10 cellular contexts compared by ENCODE assay signal in the genomic region with DNA sequence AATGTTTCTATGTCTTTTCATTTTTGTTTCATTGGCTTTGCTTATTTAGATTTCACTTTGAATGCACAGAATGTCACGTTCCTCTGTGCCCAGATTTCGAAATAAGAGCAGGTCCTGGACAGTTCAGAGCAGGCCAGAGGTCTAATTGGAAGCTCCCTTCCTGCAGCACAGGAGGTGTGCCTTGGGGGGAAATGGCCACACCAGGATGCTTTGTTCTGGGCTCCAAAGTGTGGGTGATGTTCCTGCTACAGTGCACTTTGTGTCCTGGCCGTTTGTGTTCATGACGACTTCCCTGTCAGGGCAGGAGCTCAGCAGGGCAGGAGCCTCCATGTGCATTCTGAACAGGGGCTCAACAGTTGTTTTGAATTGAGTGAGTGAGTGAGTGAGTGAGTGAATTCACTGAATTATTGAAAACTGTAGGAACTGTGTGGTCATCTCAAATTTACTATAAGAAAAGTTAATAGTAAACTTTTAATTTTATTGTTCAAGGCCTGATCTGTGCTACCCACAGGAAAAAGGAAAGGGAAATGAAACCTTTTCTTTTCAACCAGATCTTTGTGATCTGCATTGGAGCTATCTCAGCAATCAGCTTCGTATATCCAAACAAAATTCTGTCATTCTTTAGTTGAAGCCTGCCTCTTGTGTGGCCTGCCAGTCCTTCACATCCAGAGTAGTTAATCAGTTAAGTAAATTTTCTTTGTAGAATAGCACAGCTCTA.
A peak's percentile ranks its signal among the peaks of the same experiment; 100 is the strongest.
DNase-seq lines count a peak whose midpoint lies in the region; ATAC-seq and TF ChIP-seq lines count a peak whose summit lies in the region.
"Had no signal": no experiment of that assay in that cellular context is flagged by ENCODE, and none has a peak within 500 bp of the region (broad histone marks: within the 10 kb centered on the region; RNA-seq: fewer than 3 reads in every experiment).

No MANE protein-coding gene starts in this region.

- intact Hi-C loops in thyroid gland (cut with DNase I), result no loop called here
- intact Hi-C loops in head of caudate nucleus (cut with DNase I), result no loop called here

- peaks cover 66% of the 10 kb centered on the region for H3K4me1 Mint-ChIP-seq in activated T-cell treated with anti-CD3 and anti-CD28 coated beads, Interleukin-2, amount 50 U/mL, for 24 hours (ENCODE audit: low read depth)
- peaks cover 64% of the 10 kb centered on the region for H3K4me1 Mint-ChIP-seq in activated T-cell treated with anti-CD3 and anti-CD28 coated beads, Interleukin-2, amount 50 U/mL, for 4 hours (ENCODE audit: low read depth)
- peaks cover 41 to 42% of the 10 kb centered on the region in 2 donors for H3K4me1 Mint-ChIP-seq in effector memory CD8-positive, alpha-beta T cell (ENCODE audit: low read depth in 2 of 2)

- H3K27me3 Mint-ChIP-seq in activated T-cell treated with anti-CD3 and anti-CD28 coated beads, Interleukin-2, amount 50 U/mL, for 24 hours, result no peaks in the 10 kb centered on the region
- no peaks in the 10 kb centered on the region for H3K27me3 Mint-ChIP-seq in activated T-cell treated with anti-CD3 and anti-CD28 coated beads, Interleukin-2, amount 50 U/mL, for 4 hours (ENCODE audit: low read depth)
- no peaks in the 10 kb centered on the region for H3K27me3 Mint-ChIP-seq in effector memory CD8-positive, alpha-beta T cell

- no peak overlapping the region for H3K4me3 ChIP-seq in thyroid gland (replicated peaks in 1 of 3)
- H3K4me3 ChIP-seq: cardiac muscle cell had no signal

- H3K9me3 Mint-ChIP-seq in activated T-cell treated with anti-CD3 and anti-CD28 coated beads, Interleukin-2, amount 50 U/mL, for 24 hours, result no peaks in the 10 kb centered on the region
- H3K9me3 Mint-ChIP-seq in activated T-cell treated with anti-CD3 and anti-CD28 coated beads, Interleukin-2, amount 50 U/mL, for 4 hours, result no peaks in the 10 kb centered on the region
- H3K9me3 Mint-ChIP-seq in effector memory CD8-positive, alpha-beta T cell, result no peaks in the 10 kb centered on the region

- H3K27ac Mint-ChIP-seq in activated T-cell treated with anti-CD3 and anti-CD28 coated beads, Interleukin-2, amount 50 U/mL, for 24 hours, result peak overlapping the region; percentile 4
- peak overlapping the region; percentile 66 to 75 for H3K27ac Mint-ChIP-seq in effector memory CD8-positive, alpha-beta T cell

- H3K4me1 ChIP-seq in thyroid gland, result peaks cover 9 to 27% of the 10 kb centered on the region in 2 donors

- no peak for TF ChIP-seq POLR2A in thyroid gland (IDR thresholded peaks at IDR 0.05)

- H3K27me3 ChIP-seq in thyroid gland, result no peaks in the 10 kb centered on the region
- H3K27me3 ChIP-seq: cardiac muscle cell had no signal

- no peak for DNase-seq in activated T-cell treated with anti-CD3 and anti-CD28 coated beads, Interleukin-2, amount 50 U/mL, for 24 hours
- no peak for DNase-seq in activated T-cell treated with anti-CD3 and anti-CD28 coated beads, Interleukin-2, amount 50 U/mL, for 4 hours
- no peak for DNase-seq in effector memory CD8-positive, alpha-beta T cell
- DNase-seq in thyroid gland, result peak; percentile 17 to 23
- DNase-seq in NCI-H2196 treated with DMSO at 0.1 percent for 48 hours (lab: John Stamatoyannopoulos, UW; ENCODE audit: unreplicated experiment), result no peak
- DNase-seq in RPMI8226, result no peak
- no peak for DNase-seq in head of caudate nucleus
- DNase-seq: NCI-H2171 had no signal

- H3K36me3 ChIP-seq in thyroid gland, result no peaks in the 10 kb centered on the region
- H3K36me3 ChIP-seq: cardiac muscle cell had no signal

- 38 to 42% methylated on average over 5 of the region's 5 CpGs for WGBS in thyroid gland, 2 donors

- H3K9me3 ChIP-seq in thyroid gland, result no peaks in the 10 kb centered on the region

- no peak overlapping the region for H3K4me3 Mint-ChIP-seq in activated T-cell treated with anti-CD3 and anti-CD28 coated beads, Interleukin-2, amount 50 U/mL, for 24 hours
- H3K4me3 Mint-ChIP-seq in activated T-cell treated with anti-CD3 and anti-CD28 coated beads, Interleukin-2, amount 50 U/mL, for 4 hours, result no peak overlapping the region
- peak overlapping the region in 1 of 2 donors; percentile 28 for H3K4me3 Mint-ChIP-seq in effector memory CD8-positive, alpha-beta T cell

- H3K36me3 Mint-ChIP-seq in activated T-cell treated with anti-CD3 and anti-CD28 coated beads, Interleukin-2, amount 50 U/mL, for 24 hours (ENCODE audit: low read depth), result peaks cover 19% of the 10 kb centered on the region
- peaks cover 6% of the 10 kb centered on the region for H3K36me3 Mint-ChIP-seq in activated T-cell treated with anti-CD3 and anti-CD28 coated beads, Interleukin-2, amount 50 U/mL, for 4 hours (ENCODE audit: insufficient read depth)
- no peaks in the 10 kb centered on the region for H3K36me3 Mint-ChIP-seq in effector memory CD8-positive, alpha-beta T cell (ENCODE audit: insufficient read depth)

- ATAC-seq in activated T-cell treated with anti-CD3 and anti-CD28 coated beads, Interleukin-2, amount 50 U/mL, for 4 hours, result no peak
- peak; percentile 71 for ATAC-seq in HG03378 (IDR thresholded peaks at IDR 0.05; ENCODE audit: unreplicated experiment)
- ATAC-seq in effector memory CD8-positive, alpha-beta T cell (replicated peaks), result no peak

- no peak overlapping the region for H3K27ac ChIP-seq in thyroid gland
- H3K27ac ChIP-seq: cardiac muscle cell had no signal

- no peak for TF ChIP-seq CTCF in thyroid gland (IDR thresholded peaks at IDR 0.05)

Comparison
In these comparisons a context has a peak if more than half of its experiments do, and no peak if none do; other contexts are left out.
1. DNase-seq: peak in thyroid gland (2 of 2); none in activated T-cell treated with anti-CD3 and anti-CD28 coated beads, Interleukin-2, amount 50 U/mL, for 24 hours (single experiment), activated T-cell treated with anti-CD3 and anti-CD28 coated beads, Interleukin-2, amount 50 U/mL, for 4 hours (single experiment), effector memory CD8-positive, alpha-beta T cell (0 of 3), NCI-H2196 treated with DMSO at 0.1 percent for 48 hours (single experiment), RPMI8226 (single experiment) and head of caudate nucleus (0 of 42).